Comparison of ENCODE assay signal across 12 cellular contexts in genomic region chr3:30613135-30613825, GRCh38. TPM values are rescaled to one million over a fixed set of nuclear protein-coding genes. Genes with fewer than 3 reads are reported as not detected.
DNase-seq lines count a peak whose midpoint lies in the region; ATAC-seq, FAIRE-seq and TF ChIP-seq lines count a peak whose summit lies in the region.
"Had no signal": no experiment of that assay in that cellular context is flagged by ENCODE, and none has a peak within 500 bp of the region (broad histone marks: within the 10 kb centered on the region; RNA-seq: fewer than 3 reads in every experiment).

No MANE protein-coding gene starts in this region.

- TF ChIP-seq POLR2A in breast epithelium (IDR thresholded peaks at IDR 0.05) = no peak

- peak overlapping the region; percentile 62 to 99 for H3K27ac ChIP-seq in breast epithelium
- H3K27ac ChIP-seq: WERI-Rb-1 had no signal

- no peak for ATAC-seq in HG03108 (IDR thresholded peaks at IDR 0.05; ENCODE audit: unreplicated experiment)
- ATAC-seq in HG02763 (IDR thresholded peaks at IDR 0.05; ENCODE audit: unreplicated experiment) = no peak

- peaks cover 97% of the 10 kb centered on the region for H4K20me1 ChIP-seq in Loucy (ENCODE audit: insufficient read depth, low read length, poor library complexity, severe bottlenecking)

- intact Hi-C loops in breast epithelium (cut with DNase I; ENCODE audit: low total_unique reads) = no loop called here

- peak overlapping the region; percentile 64 for H3K9ac ChIP-seq in Loucy (ENCODE audit: low read depth, low read length, poor library complexity, severe bottlenecking)

- peak overlapping the region; percentile 94 for H3K4me2 ChIP-seq in Loucy (ENCODE audit: low read depth, low read length, poor library complexity, severe bottlenecking)

- peaks cover 12% of the 10 kb centered on the region; the same call in 1 of the 2 replicates for H3F3A ChIP-seq in Loucy (ENCODE audit: low read depth)

- H2AFZ ChIP-seq in Loucy (ENCODE audit: low read length) = no peak overlapping the region

- peak overlapping the region; percentile 96 for H3K4me3 ChIP-seq in Loucy (ENCODE audit: low read length, poor library complexity, severe bottlenecking)
- no peak overlapping the region for H3K4me3 ChIP-seq in breast epithelium

- TF ChIP-seq CTCF in Loucy (conservative IDR thresholded peaks at IDR 0.05; ENCODE audit: low read length) = no peak
- no peak for TF ChIP-seq CTCF in breast epithelium (IDR thresholded peaks at IDR 0.05)

- no peak for FAIRE-seq in GM19239 (lab: Jason Lieb, UNC)

- DNase-seq in AML-193 (lab: John Stamatoyannopoulos, UW) (peak; percentile 62 to 64), breast epithelium (ENCODE audit: low spot score in 2 of 2) (no peak), myocyte (ENCODE audit: low read depth) (peak; percentile 67), GM19239 (ENCODE audit: insufficient read length, low spot score) (no peak)
- DNase-seq in stimulated activated naive CD4-positive, alpha-beta T cell (lab: John Stamatoyannopoulos, UW) = no peak
- DNase-seq: foreskin fibroblast; NCI-H1092; stimulated activated CD4-positive, alpha-beta T cell treated with anti-CD3 and anti-CD28 coated beads, Interleukin-12 subunit alpha, Interleukin-12 subunit beta, amount 100 ng/mL, for 4 hours; WERI-Rb-1 had no signal

- no peaks in the 10 kb centered on the region for H3K9me3 ChIP-seq in Loucy (ENCODE audit: insufficient read depth, low read depth, low read length)
- no peaks in the 10 kb centered on the region for H3K9me3 ChIP-seq in breast epithelium

- H3K27me3 ChIP-seq in Loucy (ENCODE audit: insufficient read depth, low read length, poor library complexity, severe bottlenecking) (no peaks in the 10 kb centered on the region), breast epithelium (no peaks in the 10 kb centered on the region)

- H3K9me2 ChIP-seq in Loucy (replicated peaks; ENCODE audit: low read depth, low read length) = no peaks in the 10 kb centered on the region

- peaks cover 99% of the 10 kb centered on the region for H3K79me2 ChIP-seq in Loucy (ENCODE audit: insufficient read depth, low read length)

- H3K4me1 ChIP-seq in Loucy (ENCODE audit: insufficient read depth, low read length, poor library complexity, severe bottlenecking) (peaks cover 93% of the 10 kb centered on the region), breast epithelium (peaks cover 0 to 3% of the 10 kb centered on the region in 2 donors)

- peaks cover 5% of the 10 kb centered on the region; the same call in 1 of the 2 replicates for H3K36me3 ChIP-seq in Loucy (ENCODE audit: insufficient read depth, low read length)
- no peaks in the 10 kb centered on the region for H3K36me3 ChIP-seq in breast epithelium
- H3K36me3 ChIP-seq: WERI-Rb-1 had no signal

RNA-seq across cellular contexts. Expression of gene TGFBR2, which starts 6.9 kb away (rescaled TPM):
- total RNA-seq in breast epithelium = 100 to 1,000 TPM; 205 to 281 (median 243) TPM
- total RNA-seq in myocyte = 102 and 106 TPM in 2 replicates
- 109 TPM for polyA plus RNA-seq in myocyte (2012)

Comparison
In these comparisons a context has a peak if more than half of its experiments do, and no peak if none do; other contexts are left out.
1. DNase-seq: peak in AML-193 (2 of 2) and myocyte (single experiment); none in breast epithelium (0 of 2), stimulated activated naive CD4-positive, alpha-beta T cell (0 of 6) and GM19239 (single experiment).